Comparison of ENCODE assay signal across 1 cellular context in the genomic region with DNA sequence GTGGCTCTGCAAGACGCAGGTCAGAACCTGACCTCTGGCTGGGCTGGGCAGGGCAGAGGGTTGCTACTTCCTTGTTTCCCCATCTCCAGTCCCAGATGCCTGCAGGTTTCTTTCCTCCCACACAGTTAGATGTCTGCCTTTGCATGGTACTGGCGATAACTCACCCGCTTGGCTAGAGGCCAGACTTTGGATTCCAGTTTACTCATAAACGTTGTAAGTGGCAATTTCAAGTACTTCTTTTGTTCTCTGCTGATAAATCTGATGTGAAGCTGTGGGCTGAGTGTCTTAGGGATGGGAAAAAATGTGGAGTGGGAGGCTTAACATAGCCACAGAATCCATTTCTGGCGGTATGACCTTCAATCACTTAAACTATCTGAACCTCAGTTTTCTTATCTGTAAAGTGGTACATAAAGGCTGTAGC.
A peak's percentile ranks its signal among the peaks of the same experiment; 100 is the strongest.
TF ChIP-seq lines count a peak whose summit lies in the region.

No MANE protein-coding gene starts in this region.

TF ChIP-seq in HEK293, 187 proteins besides CTCF, POLR2A, EP300 and RAD21 (continued from another document):
- TF ChIP-seq ZNF518A (tag by site-specific recombination; conservative IDR thresholded peaks at IDR 0.05; ENCODE audit: low read depth) (peak; percentile 55), ZNF610 (tag by site-specific recombination; IDR thresholded peaks at IDR 0.05; ENCODE audit: borderline replicate concordance) (0 out of 2 replicates have a peak, but pooled peaks have one; percentile 26), ZNF555 (tag by site-specific recombination; conservative IDR thresholded peaks at IDR 0.05) (no peak), ZBTB8A (tag by site-specific recombination; IDR thresholded peaks at IDR 0.05) (peak; percentile 40; the same call in 1 of the 2 replicates), INSM2 (tag by site-specific recombination; IDR thresholded peaks at IDR 0.05) (peak; percentile 57; the same call in 1 of the 2 replicates), ZNF426 (tag by site-specific recombination; IDR thresholded peaks at IDR 0.05) (no peak), ZSCAN23 (tag by site-specific recombination; IDR thresholded peaks at IDR 0.05) (0 out of 2 replicates have a peak, but pooled peaks have one; percentile 45), ZBTB48 (tag by site-specific recombination; IDR thresholded peaks at IDR 0.05) (peak; percentile 71; the same call in 1 of the 2 replicates), ZNF239 (tag by site-specific recombination; IDR thresholded peaks at IDR 0.05) (no peak), ZNF114 (tag by site-specific recombination; IDR thresholded peaks at IDR 0.05) (no peak), ZNF214 (tag by site-specific recombination; IDR thresholded peaks at IDR 0.05; ENCODE audit: borderline replicate concordance) (no peak), ZNF157 (tag by site-specific recombination; IDR thresholded peaks at IDR 0.05) (no peak)
- TF ChIP-seq, protein P1, sequence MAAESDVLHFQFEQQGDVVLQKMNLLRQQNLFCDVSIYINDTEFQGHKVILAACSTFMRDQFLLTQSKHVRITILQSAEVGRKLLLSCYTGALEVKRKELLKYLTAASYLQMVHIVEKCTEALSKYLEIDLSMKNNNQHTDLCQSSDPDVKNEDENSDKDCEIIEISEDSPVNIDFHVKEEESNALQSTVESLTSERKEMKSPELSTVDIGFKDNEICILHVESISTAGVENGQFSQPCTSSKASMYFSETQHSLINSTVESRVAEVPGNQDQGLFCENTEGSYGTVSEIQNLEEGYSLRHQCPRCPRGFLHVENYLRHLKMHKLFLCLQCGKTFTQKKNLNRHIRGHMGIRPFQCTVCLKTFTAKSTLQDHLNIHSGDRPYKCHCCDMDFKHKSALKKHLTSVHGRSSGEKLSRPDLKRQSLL (tag by site-specific recombination; IDR thresholded peaks at IDR 0.05), result no peak
